ENCODE assay signal across 12 cellular contexts in genomic region chr7:148819697-148820332, GRCh38.
DNase-seq lines count a peak whose midpoint lies in the region; ATAC-seq and TF ChIP-seq lines count a peak whose summit lies in the region.
"Had no signal": no experiment of that assay in that cellular context is flagged by ENCODE, and none has a peak within 500 bp of the region (broad histone marks: within the 10 kb centered on the region; RNA-seq: fewer than 3 reads in every experiment).

No MANE protein-coding gene starts in this region.

- no peak for TF ChIP-seq RAD21 in SK-N-SH (IDR thresholded peaks at IDR 0.05; ENCODE audit: low read length)

- H3K9ac ChIP-seq in SK-N-SH, result peak overlapping the region; percentile 12; the same call in 1 of the 2 replicates

- H3K4me3 ChIP-seq in GM23338, result no peak overlapping the region
- H3K4me3 ChIP-seq in SK-N-SH (ENCODE audit: low read depth in 2 of 2, low read length in 1 of 2), result no peak overlapping the region
- no peak overlapping the region for H3K4me3 ChIP-seq in left ventricle myocardium inferior
- H3K4me3 ChIP-seq: dorsolateral prefrontal cortex had no signal

- ATAC-seq in GM23338, result no peak

- peaks cover 40% of the 10 kb centered on the region for H3K36me3 Mint-ChIP-seq in GM23338 (ENCODE audit: low read depth)

- H3K4me3 Mint-ChIP-seq in GM23338, result no peak overlapping the region

- H3F3A ChIP-seq in GM23338 (replicated peaks; ENCODE audit: low read depth), result no peaks in the 10 kb centered on the region
- H3F3A ChIP-seq in SK-N-SH (replicated peaks; ENCODE audit: insufficient read depth), result peaks cover 17% of the 10 kb centered on the region

- no peak for TF ChIP-seq EP300 in SK-N-SH (IDR thresholded peaks at IDR 0.05; ENCODE audit: borderline replicate concordance in 1 of 2, low read depth in 1 of 2, low read length in 1 of 2)

- H3K79me2 ChIP-seq in GM23338 (replicated peaks; ENCODE audit: insufficient read depth) (no peaks in the 10 kb centered on the region; the same call in 1 of the 2 replicates), SK-N-SH (ENCODE audit: insufficient read depth) (peaks cover 26% of the 10 kb centered on the region)

- H2AFZ ChIP-seq in GM23338, result no peak overlapping the region
- H2AFZ ChIP-seq in SK-N-SH (ENCODE audit: low read depth), result peak overlapping the region; percentile 25; the same call in 1 of the 2 replicates

- H3K36me3 ChIP-seq in GM23338 (ENCODE audit: insufficient read depth), result peaks cover 7% of the 10 kb centered on the region; the same call in 1 of the 2 replicates
- H3K36me3 ChIP-seq in SK-N-SH (replicated peaks in 1 of 2; ENCODE audit: control insufficient read depth in 1 of 2, insufficient read depth in 2 of 2, low read length in 1 of 2), result peaks cover 45 to 52% of the 10 kb centered on the region in 2 experiments
- H3K36me3 ChIP-seq in left ventricle myocardium inferior, result peaks cover 3% of the 10 kb centered on the region

- H3K27ac Mint-ChIP-seq in GM23338, result peak overlapping the region; percentile 68

- POLR2A ChIA-PET in SK-N-SH (lab: Yijun Ruan, JAX), result interaction anchor here (0.9 kb wide), 1 partner anchor 8 kb away, joined by 3 read pairs; no protein-coding TSS in a partner anchor

- TF ChIP-seq CTCF in GM23338 (conservative IDR thresholded peaks at IDR 0.05; ENCODE audit: low read depth in 2 of 2), result no peak
- no peak for TF ChIP-seq CTCF in SK-N-SH (IDR thresholded peaks at IDR 0.05)
- TF ChIP-seq CTCF in left ventricle myocardium inferior (IDR thresholded peaks at IDR 0.05; ENCODE audit: borderline replicate concordance), result no peak

- H3K27me3 ChIP-seq in GM23338 (ENCODE audit: insufficient read depth), result no peaks in the 10 kb centered on the region
- H3K27me3 ChIP-seq in SK-N-SH (ENCODE audit: insufficient read depth), result no peaks in the 10 kb centered on the region
- H3K27me3 ChIP-seq in left ventricle myocardium inferior (ENCODE audit: low read depth), result no peaks in the 10 kb centered on the region
- H3K27me3 ChIP-seq: dorsolateral prefrontal cortex had no signal

- peaks cover 10% of the 10 kb centered on the region; the same call in 2 of the 3 replicates for H3K4me1 Mint-ChIP-seq in GM23338

- intact Hi-C loops in left ventricle myocardium inferior (cut with micrococcal nuclease), result no loop called here

- H4K20me1 ChIP-seq in GM23338 (replicated peaks; ENCODE audit: insufficient read depth) (no peaks in the 10 kb centered on the region), SK-N-SH (ENCODE audit: insufficient read depth) (no peaks in the 10 kb centered on the region)

- H3K27ac ChIP-seq in GM23338 (ENCODE audit: low read depth) (no peak overlapping the region), SK-N-SH (ENCODE audit: low read depth in 2 of 2, low read length in 1 of 2) (peak overlapping the region; percentile 48 to 55; a peak in 3 of 4 replicates), left ventricle myocardium inferior (replicated peaks) (no peak overlapping the region)
- H3K27ac ChIP-seq: dorsolateral prefrontal cortex had no signal

- H3K4me1 ChIP-seq in GM23338 (ENCODE audit: insufficient read depth), result 0 out of 2 replicates have a peak, but pooled peaks cover 7% of the 10 kb centered on the region
- H3K4me1 ChIP-seq in SK-N-SH (ENCODE audit: control insufficient read depth in 1 of 2, insufficient read depth in 2 of 2, low read depth in 1 of 2, low read length in 1 of 2), result peaks cover 9 to 20% of the 10 kb centered on the region in 2 experiments
- no peaks in the 10 kb centered on the region for H3K4me1 ChIP-seq in left ventricle myocardium inferior

- H3K9me3 Mint-ChIP-seq in GM23338, result no peaks in the 10 kb centered on the region

- H3K9me2 ChIP-seq in GM23338 (ENCODE audit: insufficient read depth), result no peaks in the 10 kb centered on the region
- H3K9me2 ChIP-seq in SK-N-SH, result no peaks in the 10 kb centered on the region

- H3K27me3 Mint-ChIP-seq in GM23338 (ENCODE audit: insufficient read depth, low read depth, poor library complexity), result no peaks in the 10 kb centered on the region

- CTCF ChIA-PET in SK-N-SH (lab: Yijun Ruan, JAX), result interaction anchor here (1.0 to 3.4 kb wide), 4 partner anchors 21 to 244 kb away, joined by 3 to 12 read pairs (median 3); no protein-coding TSS in a partner anchor

- WGBS in SK-N-SH (ENCODE audit: low lambda C conversion rate), result 49% methylated on average over 6 of the region's 6 CpGs

- peak; percentile 31 for DNase-seq in A172 (ENCODE audit: low spot score)
- DNase-seq in GM23338 (ENCODE audit: low spot score), result no peak
- DNase-seq in SK-N-SH, result no peak
- peak; percentile 34 for DNase-seq in fibroblast of peridontal ligament (ENCODE audit: extremely low read depth)
- no peak for DNase-seq in NCI-H2107 treated with DMSO at 0.1 percent for 48 hours (lab: John Stamatoyannopoulos, UW; ENCODE audit: unreplicated experiment)
- DNase-seq in GOT3 (lab: John Stamatoyannopoulos, UW), result no peak
- no peak for DNase-seq in left ventricle myocardium inferior
- DNase-seq in NCI-H1436 treated with DMSO at 0.1 percent for 48 hours (lab: John Stamatoyannopoulos, UW), result no peak
- DNase-seq: amniotic stem cell, dorsolateral prefrontal cortex, NCI-H2081 treated with DMSO at 0.1 percent for 48 hours, NCI-H774 had no signal

- no peaks in the 10 kb centered on the region for H3K9me3 ChIP-seq in SK-N-SH
- H3K9me3 ChIP-seq in left ventricle myocardium inferior (replicated peaks), result no peaks in the 10 kb centered on the region

- H3K4me2 ChIP-seq in GM23338, result no peak overlapping the region
- H3K4me2 ChIP-seq in SK-N-SH, result peak overlapping the region; percentile 23

TF ChIP-seq in GM23338, 12 proteins besides CTCF, POLR2A, EP300 and RAD21 (continues in another document):
- no peak for TF ChIP-seq POLR2AphosphoS5 (IDR thresholded peaks at IDR 0.05; ENCODE audit: low read depth)

TF ChIP-seq in SK-N-SH, 30 proteins besides CTCF, POLR2A, EP300 and RAD21 (continues in another document):
- TF ChIP-seq TCF12 (IDR thresholded peaks at IDR 0.05), result peak; percentile 46
- TF ChIP-seq TAF1 (IDR thresholded peaks at IDR 0.05; ENCODE audit: borderline replicate concordance, low read depth, low read length), result no peak
- TF ChIP-seq RXRA (IDR thresholded peaks at IDR 0.05; ENCODE audit: borderline replicate concordance, low read depth), result no peak
- TF ChIP-seq GABPA (IDR thresholded peaks at IDR 0.05; ENCODE audit: low read depth), result no peak
- TF ChIP-seq NFIC (IDR thresholded peaks at IDR 0.05; ENCODE audit: borderline replicate concordance), result no peak
- TF ChIP-seq PBX3 (IDR thresholded peaks at IDR 0.05), result peak; percentile 75
- 0 out of 2 replicates have a peak, but pooled peaks have one; percentile 13 for TF ChIP-seq MAX (IDR thresholded peaks at IDR 0.05; ENCODE audit: low read depth)
- TF ChIP-seq FOXJ3 (CRISPR knock-in tag; IDR thresholded peaks at IDR 0.05), result no peak
- TF ChIP-seq NRF1 (IDR thresholded peaks at IDR 0.05; ENCODE audit: low read depth, low read length), result no peak
- TF ChIP-seq FOXM1 (IDR thresholded peaks at IDR 0.05; ENCODE audit: low read depth), result no peak
- no peak for TF ChIP-seq GATA2 (CRISPR knock-in tag; IDR thresholded peaks at IDR 0.05)
- no peak for TF ChIP-seq CHD2 (IDR thresholded peaks at IDR 0.05; ENCODE audit: low read length, partially characterized antibody)
- no peak for TF ChIP-seq SMC3 (IDR thresholded peaks at IDR 0.05; ENCODE audit: low read depth, low read length)
- no peak for TF ChIP-seq USF2 (IDR thresholded peaks at IDR 0.05; ENCODE audit: borderline replicate concordance, low read depth, low read length)
- TF ChIP-seq EZH2phosphoT487 (IDR thresholded peaks at IDR 0.05; ENCODE audit: borderline replicate concordance, low read depth), result no peak
- TF ChIP-seq USF1 (IDR thresholded peaks at IDR 0.05; ENCODE audit: borderline replicate concordance, low read depth), result no peak
- TF ChIP-seq TEAD4 (IDR thresholded peaks at IDR 0.05; ENCODE audit: borderline replicate concordance, insufficient read depth), result no peak
- peak; percentile 59; the same call in 1 of the 2 replicates for TF ChIP-seq FOSL2 (IDR thresholded peaks at IDR 0.05; ENCODE audit: borderline replicate concordance, low read depth)
- no peak for TF ChIP-seq RFX5 (IDR thresholded peaks at IDR 0.05; ENCODE audit: low read length)
- no peak for TF ChIP-seq SIN3A (IDR thresholded peaks at IDR 0.05; ENCODE audit: borderline replicate concordance, low read depth, low read length)
- TF ChIP-seq MXI1 (IDR thresholded peaks at IDR 0.05; ENCODE audit: low read depth, low read length), result no peak
- TF ChIP-seq RCOR1 (IDR thresholded peaks at IDR 0.05; ENCODE audit: low read length), result no peak

Comparison
In these comparisons a context has a peak if more than half of its experiments do, and no peak if none do; other contexts are left out.
1. DNase-seq: peak in A172 (single experiment) and fibroblast of peridontal ligament (single experiment); none in GM23338 (single experiment), SK-N-SH (single experiment), NCI-H2107 treated with DMSO at 0.1 percent for 48 hours (single experiment), GOT3 (single experiment), left ventricle myocardium inferior (single experiment) and NCI-H1436 treated with DMSO at 0.1 percent for 48 hours (single experiment).
2. H3K27ac ChIP-seq: peak in SK-N-SH (2 of 2); none in GM23338 (single experiment) and left ventricle myocardium inferior (single experiment).